31 cellular contexts compared by ENCODE assay signal in the genomic region with DNA sequence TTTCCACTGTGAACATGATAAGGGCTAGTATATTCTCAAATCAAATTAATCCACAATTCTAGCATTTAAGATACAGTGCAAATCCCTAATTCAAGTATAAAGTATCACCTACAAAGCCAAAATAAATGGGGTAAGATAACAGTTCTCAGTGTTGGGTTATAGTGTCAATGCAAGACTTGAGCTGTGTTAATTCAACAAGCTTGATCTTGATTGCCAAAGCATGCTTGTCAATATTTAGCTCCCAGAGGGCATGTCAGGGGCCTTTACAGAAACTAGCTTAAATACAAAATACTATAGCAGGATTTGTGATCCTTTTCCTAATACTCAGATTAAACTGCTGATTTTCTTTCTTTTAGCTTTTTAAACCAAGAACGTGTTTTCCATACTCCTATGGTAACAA.
"Had no signal": no experiment of that assay in that cellular context is flagged by ENCODE, and none has a peak within 500 bp of the region (broad histone marks: within the 10 kb centered on the region; RNA-seq: fewer than 3 reads in every experiment).

No MANE protein-coding gene starts in this region.

- H3K9me3 ChIP-seq: ovary, psoas muscle, suprapubic skin, testis, tibial nerve, upper lobe of left lung, vagina had no signal

- H3K4me3 ChIP-seq: neural progenitor cell, ovary, psoas muscle, skin epidermis, smooth muscle cell, spleen, suprapubic skin, testis, tibial nerve, upper lobe of left lung, vagina had no signal

- H3K4me2 ChIP-seq: neural progenitor cell, smooth muscle cell had no signal

- H3K79me2 ChIP-seq: parathyroid adenoma had no signal

- H3K4me1 ChIP-seq: neural progenitor cell, parathyroid adenoma, psoas muscle, spleen, suprapubic skin, testis, tibial nerve, upper lobe of left lung, vagina had no signal

- H3K9ac ChIP-seq: neural progenitor cell, parathyroid adenoma had no signal

- H3K27ac ChIP-seq: neural progenitor cell, ovary, parathyroid adenoma, psoas muscle, skin epidermis, spleen, suprapubic skin, testis, tibial nerve, upper lobe of left lung, vagina had no signal

- DNase-seq: naive B cell; naive thymus-derived CD8-positive, alpha-beta T cell; nephron progenitor cell; occipital lobe; ovary; posterior cingulate gyrus; psoas muscle; right cardiac atrium; spleen; stimulated activated CD4-positive, alpha-beta T cell treated with anti-CD3 and anti-CD28 coated beads, Interleukin-12 subunit alpha, Interleukin-12 subunit beta, amount 100 ng/mL, for 4 hours; stimulated activated CD4-positive, alpha-beta T cell treated with anti-CD3 and anti-CD28 coated beads, Interleukin-1b, Interleukin-23, amount 100 ng/mL, for 48 hours; stimulated activated CD4-positive, alpha-beta T cell treated with anti-CD3 and anti-CD28 coated beads, Interleukin-4, amount 100 ng/mL, for 1 hour; stimulated activated CD4-positive, alpha-beta T cell treated with anti-CD3 and anti-CD28 coated beads, Interleukin-4, amount 100 ng/mL, for 4 hours; stimulated activated CD8-positive, alpha-beta memory T cell treated with anti-CD3 and anti-CD28 coated beads, Interleukin-4, amount 100 ng/mL, for 48 hours; stimulated activated naive CD4-positive, alpha-beta T cell; stimulated activated naive CD8-positive, alpha-beta T cell treated with anti-CD3 and anti-CD28 coated beads, Interleukin-15, amount 100 ng/mL, for 72 hours; stimulated activated naive CD8-positive, alpha-beta T cell treated with anti-CD3 and anti-CD28 coated beads, Interleukin-15, Interleukin-2, amounts not matched to agents 100 U/mL and 50 U/mL, for 24 hours; substantia nigra; testis; trophoblast cell; upper lobe of left lung had no signal

- H2AFZ ChIP-seq: neural progenitor cell, parathyroid adenoma had no signal

- ATAC-seq: naive thymus-derived CD8-positive, alpha-beta T cell; natural killer cell treated with Interleukin-12 subunit alpha and Interleukin-12 subunit beta and Interleukin-15 and Interleukin-18, amount 100 ng/mL, for 72 hours; psoas muscle; right cardiac atrium; sciatic nerve; stimulated activated memory B cell treated with anti-CD40 and anti-IgM and Interleukin-4, amounts not matched to agents 10 μg/mL and 1 μg/mL and 100 μg/mL, for 72 hours; stimulated activated naive CD8-positive, alpha-beta T cell treated with anti-CD3 and anti-CD28 coated beads, Interleukin-15, amount 100 ng/mL, for 72 hours; stimulated activated naive CD8-positive, alpha-beta T cell treated with anti-CD3 and anti-CD28 coated beads, Interleukin-15, Interleukin-2, amounts not matched to agents 100 U/mL and 50 U/mL, for 24 hours had no signal

- H3K27me3 ChIP-seq: neural progenitor cell, ovary, spleen, suprapubic skin, testis, tibial nerve, upper lobe of left lung, vagina had no signal

- H3K36me3 ChIP-seq: neural progenitor cell, ovary, suprapubic skin, upper lobe of left lung, vagina had no signal
